ENCODE assay signal across 9 cellular contexts in genomic region chr19:55340784-55341147, GRCh38. TPM values are rescaled to one million over a fixed set of nuclear protein-coding genes. Genes with fewer than 3 reads are reported as not detected.
A peak's percentile ranks its signal among the peaks of the same experiment; 100 is the strongest.
DNase-seq lines count a peak whose midpoint lies in the region; ATAC-seq and TF ChIP-seq lines count a peak whose summit lies in the region.
"Had no signal": no experiment of that assay in that cellular context is flagged by ENCODE, and none has a peak within 500 bp of the region (broad histone marks: within the 10 kb centered on the region; RNA-seq: fewer than 3 reads in every experiment).

No MANE protein-coding gene starts in this region.

- H3K9me3 ChIP-seq in right cardiac atrium (ENCODE audit: control insufficient read depth, low read length) = no peaks in the 10 kb centered on the region

- DNase-seq in AG09319 (ENCODE audit: extremely low read depth, low read depth) (no peak), GM13977 (ENCODE audit: low spot score) (no peak), right cardiac atrium (peak in 1 of 3 donors; percentile 64), superior temporal gyrus (ENCODE audit: extremely low spot score) (no peak)
- DNase-seq in activated CD4-positive, alpha-beta T cell treated with anti-CD3 and anti-CD28 coated beads, Interleukin-2, amount 50 U/mL, for 48 hours = peak; percentile 17 to 34
- no peak for DNase-seq in stimulated activated effector memory CD8-positive, alpha-beta T cell treated with anti-CD3 and anti-CD28 coated beads, Interleukin-12 subunit alpha, Interleukin-12 subunit beta, amount 100 ng/mL, for 72 hours (ENCODE audit: low spot score in 2 of 2)

- peaks cover 30% of the 10 kb centered on the region for H3K36me3 Mint-ChIP-seq in stimulated activated effector memory CD8-positive, alpha-beta T cell treated with anti-CD3 and anti-CD28 coated beads, Interleukin-12 subunit alpha, Interleukin-12 subunit beta, amount 100 ng/mL, for 72 hours

- intact Hi-C loops in right cardiac atrium (cut with DNase I) = loop anchor here in 1 of 4 donors (5.0 kb wide), 1 partner anchor 42 kb away; the partner anchor contains the start of gene TMEM238

- in situ Hi-C loops in GM13977 (cut with MboI; ENCODE audit: low pct_unique_long_range_greater_than_20kb, low sequenced_read_pairs, unreplicated experiment) = no loop called here

- peaks cover 5% of the 10 kb centered on the region for H3K4me1 ChIP-seq in right cardiac atrium (ENCODE audit: control insufficient read depth, insufficient read depth, low read length)

- H3K9me3 Mint-ChIP-seq in stimulated activated effector memory CD8-positive, alpha-beta T cell treated with anti-CD3 and anti-CD28 coated beads, Interleukin-12 subunit alpha, Interleukin-12 subunit beta, amount 100 ng/mL, for 72 hours = no peaks in the 10 kb centered on the region

- H3K27me3 ChIP-seq in right cardiac atrium (ENCODE audit: control insufficient read depth, insufficient read depth) = no peaks in the 10 kb centered on the region

- H3K4me3 ChIP-seq in right cardiac atrium (ENCODE audit: low read length) = peak overlapping the region; percentile 93

- WGBS in right cardiac atrium = 3% methylated on average over 24 of the region's 24 CpGs

- peaks cover 39% of the 10 kb centered on the region for H3K4me1 Mint-ChIP-seq in stimulated activated effector memory CD8-positive, alpha-beta T cell treated with anti-CD3 and anti-CD28 coated beads, Interleukin-12 subunit alpha, Interleukin-12 subunit beta, amount 100 ng/mL, for 72 hours

- peak overlapping the region; percentile 81 for H3K4me3 Mint-ChIP-seq in stimulated activated effector memory CD8-positive, alpha-beta T cell treated with anti-CD3 and anti-CD28 coated beads, Interleukin-12 subunit alpha, Interleukin-12 subunit beta, amount 100 ng/mL, for 72 hours

- ATAC-seq in right cardiac atrium = no peak
- ATAC-seq in stimulated activated effector memory CD8-positive, alpha-beta T cell treated with anti-CD3 and anti-CD28 coated beads, Interleukin-12 subunit alpha, Interleukin-12 subunit beta, amount 100 ng/mL, for 72 hours = no peak
- no peak for ATAC-seq in GM18858 (IDR thresholded peaks at IDR 0.05; ENCODE audit: unreplicated experiment)
- ATAC-seq in GM21367 (IDR thresholded peaks at IDR 0.05; ENCODE audit: unreplicated experiment) = no peak

- TF ChIP-seq CTCF in AG09319 (IDR thresholded peaks at IDR 0.05; ENCODE audit: low read depth, low read length) (peak; percentile 12), GM13977 (IDR thresholded peaks at IDR 0.05; ENCODE audit: extremely low read depth, insufficient read depth, missing control alignments) (peak; percentile 38)

- no peak overlapping the region for H3K27ac ChIP-seq in right cardiac atrium (ENCODE audit: low read length)

- peak overlapping the region; percentile 99 for H3K27ac Mint-ChIP-seq in stimulated activated effector memory CD8-positive, alpha-beta T cell treated with anti-CD3 and anti-CD28 coated beads, Interleukin-12 subunit alpha, Interleukin-12 subunit beta, amount 100 ng/mL, for 72 hours

RNA-seq across cellular contexts. Expression of gene KMT5C, which starts 1.1 kb away (rescaled TPM):
- 1 to 10 TPM; 6.7 to 9.8 (median 8.4) TPM for total RNA-seq in right cardiac atrium
- 6.3 TPM for polyA plus RNA-seq in right cardiac atrium

RNA-seq across cellular contexts. Expression of gene COX6B2, which starts 13.8 kb away (rescaled TPM):
- not detected for total RNA-seq in right cardiac atrium
- polyA plus RNA-seq in right cardiac atrium = not detected

RNA-seq across cellular contexts. Expression of gene TMEM150B, which starts 15.6 kb away (rescaled TPM):
- 1 to 10 TPM; 2.0 to 2.4 (median 2.2) TPM for total RNA-seq in right cardiac atrium
- 0.68 TPM for polyA plus RNA-seq in right cardiac atrium
- total RNA-seq: M059J had no signal

RNA-seq across cellular contexts. Expression of gene GARIN5B, which starts 22.3 kb away (rescaled TPM):
- total RNA-seq in right cardiac atrium = not detected
- not detected for polyA plus RNA-seq in right cardiac atrium
- total RNA-seq: M059J had no signal

RNA-seq across cellular contexts. Expression of gene IL11, which starts 29.5 kb away (rescaled TPM):
- not detected for total RNA-seq in right cardiac atrium
- polyA plus RNA-seq in right cardiac atrium = not detected

Comparison
In these comparisons a context has a peak if more than half of its experiments do, and no peak if none do; other contexts are left out.
1. DNase-seq: peak in activated CD4-positive, alpha-beta T cell treated with anti-CD3 and anti-CD28 coated beads, Interleukin-2, amount 50 U/mL, for 48 hours (2 of 2); none in AG09319 (single experiment), GM13977 (single experiment), stimulated activated effector memory CD8-positive, alpha-beta T cell treated with anti-CD3 and anti-CD28 coated beads, Interleukin-12 subunit alpha, Interleukin-12 subunit beta, amount 100 ng/mL, for 72 hours (0 of 2) and superior temporal gyrus (single experiment).